Comparison of ENCODE assay signal across 20 cellular contexts in the genomic region with DNA sequence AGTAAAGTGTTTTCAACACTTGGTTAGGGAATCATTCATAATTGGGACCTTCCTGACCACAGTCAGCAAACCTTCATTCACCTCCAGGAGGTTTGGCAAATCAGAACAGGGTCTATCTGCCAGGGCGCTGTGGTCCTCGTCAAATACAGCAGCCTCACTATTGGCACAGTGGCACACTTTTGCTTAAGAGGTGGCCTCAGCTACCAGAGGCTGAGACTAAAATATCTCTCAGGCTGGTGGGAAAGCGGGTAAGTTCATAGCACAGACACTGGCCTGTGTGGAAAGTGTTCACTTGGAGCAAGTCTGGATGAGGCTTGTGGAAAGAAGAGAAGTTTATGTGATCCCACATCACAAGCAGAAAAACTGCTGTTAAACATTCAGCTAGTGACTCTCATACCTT.
"Had no signal": no experiment of that assay in that cellular context is flagged by ENCODE, and none has a peak within 500 bp of the region (broad histone marks: within the 10 kb centered on the region; RNA-seq: fewer than 3 reads in every experiment).

No MANE protein-coding gene starts in this region.

- H3K4me3 ChIP-seq: SJSA1, SK-N-MC had no signal

- DNase-seq: KBM-7, MM.1S, NCI-H1092 treated with DMSO at 0.1 percent for 48 hours, NCI-H1436, NCI-H187, NCI-H2029, NCI-H2081 treated with DMSO at 0.1 percent for 48 hours, NCI-H2171, NCI-H226, NCI-H446, NCI-H510A, NCI-H524 treated with DMSO at 0.1 percent for 48 hours, NCI-H69, NCI-H774, PC-3, SIG-M5 had no signal

- H3K9me3 ChIP-seq: SJSA1 had no signal

- H3K27me3 ChIP-seq: SJSA1 had no signal

- H3K27ac ChIP-seq: RWPE1, SJSA1, SK-N-MC had no signal

- ATAC-seq: Panc1, PC-3 had no signal

- H3K36me3 ChIP-seq: SJSA1 had no signal
